ENCODE assay signal across 10 cellular contexts in genomic region chr18:23529597-23529996, GRCh38. TPM values are rescaled to one million over a fixed set of nuclear protein-coding genes. Genes with fewer than 3 reads are reported as not detected.
A peak's percentile ranks its signal among the peaks of the same experiment; 100 is the strongest.
DNase-seq lines count a peak whose midpoint lies in the region; ATAC-seq, FAIRE-seq and TF ChIP-seq lines count a peak whose summit lies in the region.
"Had no signal": no experiment of that assay in that cellular context is flagged by ENCODE, and none has a peak within 500 bp of the region (broad histone marks: within the 10 kb centered on the region; RNA-seq: fewer than 3 reads in every experiment).

No MANE protein-coding gene starts in this region.

- no peak overlapping the region for H3K4ac ChIP-seq in IMR-90 (ENCODE audit: low read depth, low read length)

- H2BK20ac ChIP-seq in IMR-90 (ENCODE audit: low read depth, low read length), result no peak overlapping the region

- SMC1A ChIA-PET in GM12878 (lab: Charles Lee; ENCODE audit: uncharacterized antibody, unreplicated experiment), result interaction anchor here (1.5 kb wide), 1 partner anchor 13 kb away, joined by 3 read pairs; no protein-coding TSS in a partner anchor

- in situ Hi-C loops in IMR-90 (cut with MboI; ENCODE audit: low sequenced_read_pairs), result no loop called here
- in situ Hi-C loops in GM12878 (cut with MboI), result no loop called here

- dilution Hi-C loops in IMR-90 (cut with HindIII; ENCODE audit: low sequenced_read_pairs, unreplicated experiment), result no loop called here

- H3K36me3 ChIP-seq in IMR-90 (ENCODE audit: control insufficient read depth, insufficient read depth, low read length) (peaks cover 69% of the 10 kb centered on the region), GM12878 (ENCODE audit: control insufficient read depth in 2 of 2, insufficient read depth in 2 of 2, low read length in 1 of 2) (peaks cover 34 to 56% of the 10 kb centered on the region in 2 experiments), WERI-Rb-1 (peaks cover 76% of the 10 kb centered on the region)

- no peak overlapping the region for H3K4me2 ChIP-seq in IMR-90 (ENCODE audit: low read depth, low read length)
- H3K4me2 ChIP-seq in GM12878 (ENCODE audit: control insufficient read depth, insufficient read depth), result no peak overlapping the region

- H3K27ac Mint-ChIP-seq in Calu3 (ENCODE audit: unreplicated experiment), result peak overlapping the region; percentile 73
- H3K27ac Mint-ChIP-seq in natural killer cell treated with Interleukin-12 subunit alpha and Interleukin-12 subunit beta and Interleukin-15 and Interleukin-18, amount 100 ng/mL, for 72 hours, result peak overlapping the region; percentile 53 to 84

- H3K4me3 Mint-ChIP-seq in Calu3 (ENCODE audit: low read depth, unreplicated experiment), result no peak overlapping the region
- no peak overlapping the region for H3K4me3 Mint-ChIP-seq in natural killer cell treated with Interleukin-12 subunit alpha and Interleukin-12 subunit beta and Interleukin-15 and Interleukin-18, amount 100 ng/mL, for 72 hours

- H3K4me1 ChIP-seq in IMR-90 (ENCODE audit: control insufficient read depth, insufficient read depth, low read length) (peaks cover 2% of the 10 kb centered on the region; the same call in 1 of the 2 replicates), GM12878 (ENCODE audit: control insufficient read depth, insufficient read depth, low read length) (no peaks in the 10 kb centered on the region)

- H4K5ac ChIP-seq in IMR-90 (ENCODE audit: low read depth, low read length), result no peak overlapping the region

- H3K4me3 ChIP-seq in IMR-90 (ENCODE audit: insufficient read depth, low read depth, low read length) (no peak overlapping the region), GM12878 (no peak overlapping the region), WERI-Rb-1 (ENCODE audit: low read depth, low read length) (no peak overlapping the region)

- CTCF ChIA-PET in Calu3 (lab: Charles Lee) (interaction anchor here (0.6 to 1.0 kb wide), 2 partner anchors 11 to 680 kb away, joined by 3 read pairs; no protein-coding TSS in a partner anchor), IMR-90 (lab: Yijun Ruan, JAX) (no interaction called here), GM12878 (lab: Yijun Ruan, JAX) (no interaction called here)

- H3K9me3 Mint-ChIP-seq in Calu3 (ENCODE audit: low read depth, unreplicated experiment), result no peaks in the 10 kb centered on the region
- H3K9me3 Mint-ChIP-seq in natural killer cell treated with Interleukin-12 subunit alpha and Interleukin-12 subunit beta and Interleukin-15 and Interleukin-18, amount 100 ng/mL, for 72 hours, result no peaks in the 10 kb centered on the region

- no peak overlapping the region for H2AK9ac ChIP-seq in IMR-90 (replicated peaks; ENCODE audit: low read depth, low read length, poor library complexity)

- no peak overlapping the region for H4K8ac ChIP-seq in IMR-90 (ENCODE audit: low read depth in 2 of 2, low read length in 2 of 2)

- RAD21 ChIA-PET in GM12878 (lab: Charles Lee; ENCODE audit: unreplicated experiment), result no interaction called here

- intact Hi-C loops in Calu3 (cut with micrococcal nuclease; ENCODE audit: unreplicated experiment) (no loop called here), IMR-90 (cut with micrococcal nuclease) (no loop called here), GM12878 (cut with micrococcal nuclease; ENCODE audit: unreplicated experiment) (no loop called here)

- no peaks in the 10 kb centered on the region for H3K79me2 ChIP-seq in GM12878 (ENCODE audit: control insufficient read depth, insufficient read depth, low read length)

- no peaks in the 10 kb centered on the region for H3K27me3 Mint-ChIP-seq in Calu3 (ENCODE audit: unreplicated experiment)
- H3K27me3 Mint-ChIP-seq in natural killer cell treated with Interleukin-12 subunit alpha and Interleukin-12 subunit beta and Interleukin-15 and Interleukin-18, amount 100 ng/mL, for 72 hours, result no peaks in the 10 kb centered on the region

- H3K9ac ChIP-seq in IMR-90 (ENCODE audit: low read depth, low read length), result no peak overlapping the region
- no peak overlapping the region for H3K9ac ChIP-seq in GM12878 (ENCODE audit: control insufficient read depth, insufficient read depth, low read length)

- H3K79me1 ChIP-seq in IMR-90 (ENCODE audit: low read depth in 1 of 2, low read length in 2 of 2), result peaks cover 0 to 16% of the 10 kb centered on the region in 2 experiments; a peak in 2 of 4 replicates

- peaks cover 10% of the 10 kb centered on the region; the same call in 1 of the 2 replicates for H4K20me1 ChIP-seq in IMR-90 (ENCODE audit: insufficient read depth, low read length)
- no peaks in the 10 kb centered on the region for H4K20me1 ChIP-seq in GM12878 (ENCODE audit: control insufficient read depth, insufficient read depth)

- FAIRE-seq in GM12878 (lab: Jason Lieb, UNC), result no peak
- FAIRE-seq: small intestine had no signal

- H3K4me1 Mint-ChIP-seq in Calu3 (ENCODE audit: low read depth, unreplicated experiment), result peaks cover 21% of the 10 kb centered on the region
- H3K4me1 Mint-ChIP-seq in natural killer cell treated with Interleukin-12 subunit alpha and Interleukin-12 subunit beta and Interleukin-15 and Interleukin-18, amount 100 ng/mL, for 72 hours (ENCODE audit: low read depth in 2 of 2), result peaks cover 10 to 16% of the 10 kb centered on the region in 2 donors

- H3K18ac ChIP-seq in IMR-90 (ENCODE audit: low read depth, low read length), result no peak overlapping the region

- no peak overlapping the region for H2AK5ac ChIP-seq in IMR-90 (ENCODE audit: low read depth, low read length)

- POLR2A ChIA-PET in IMR-90 (lab: Charles Lee; ENCODE audit: unreplicated experiment) (no interaction called here), GM12878 (lab: Charles Lee) (no interaction called here)

- peaks cover 80% of the 10 kb centered on the region for H3K36me3 Mint-ChIP-seq in Calu3 (ENCODE audit: insufficient read depth, unreplicated experiment)
- peaks cover 16% of the 10 kb centered on the region for H3K36me3 Mint-ChIP-seq in natural killer cell treated with Interleukin-12 subunit alpha and Interleukin-12 subunit beta and Interleukin-15 and Interleukin-18, amount 100 ng/mL, for 72 hours

- TF ChIP-seq RAD21 in IMR-90 (IDR thresholded peaks at IDR 0.05; ENCODE audit: low read length) (no peak), GM12878 (IDR thresholded peaks at IDR 0.05; ENCODE audit: insufficient read depth, low read depth, low read length) (no peak)

- 100% methylated on average over 1 of the region's 4 CpGs; no CpG with 5 or more reads in 1 of the 2 experiments for WGBS in IMR-90 (ENCODE audit: extremely low coverage in 2 of 2, insufficient read length in 1 of 2), 2 experiments
- WGBS in GM12878 (ENCODE audit: insufficient coverage, insufficient replicate concordance, low lambda C conversion rate, missing lambda C conversion rate), result 18% methylated on average over 4 of the region's 4 CpGs

- TF ChIP-seq CTCF in Calu3 (IDR thresholded peaks at IDR 0.05; ENCODE audit: unreplicated experiment) (no peak), IMR-90 (conservative IDR thresholded peaks at IDR 0.05; ENCODE audit: low read depth, low read length) (no peak), GM12878 (IDR thresholded peaks at IDR 0.05 in 2 of 3, conservative IDR thresholded peaks at IDR 0.05 in 1 of 3; ENCODE audit: control insufficient read depth in 2 of 3, extremely low read depth in 1 of 3, insufficient read depth in 1 of 3, low read depth in 3 of 3, low read length in 3 of 3) (no peak), WERI-Rb-1 (IDR thresholded peaks at IDR 0.05; ENCODE audit: low read depth, low read length) (no peak)

- H2AFZ ChIP-seq in IMR-90 (replicated peaks; ENCODE audit: low read length, poor library complexity), result no peak overlapping the region
- no peak overlapping the region for H2AFZ ChIP-seq in GM12878 (ENCODE audit: control insufficient read depth, low read depth, low read length)

- no peak overlapping the region for H4K91ac ChIP-seq in IMR-90 (ENCODE audit: insufficient read depth, low read depth, low read length)

- no peak overlapping the region for H2BK5ac ChIP-seq in IMR-90 (ENCODE audit: low read depth, low read length, poor library complexity, severe bottlenecking)

- ATAC-seq in IMR-90 (ENCODE audit: low read depth) (no peak; the same call in 1 of the 2 replicates), GM12878 (peak; percentile 23), HG03139 (IDR thresholded peaks at IDR 0.05; ENCODE audit: unreplicated experiment) (no peak)
- peak in 1 of 2 donors; percentile 71 for ATAC-seq in natural killer cell treated with Interleukin-12 subunit alpha and Interleukin-12 subunit beta and Interleukin-15 and Interleukin-18, amount 100 ng/mL, for 72 hours

- TF ChIP-seq EP300 in GM12878 (IDR thresholded peaks at IDR 0.05; ENCODE audit: borderline replicate concordance in 1 of 2, control insufficient read depth in 1 of 2, low read depth in 2 of 2, low read length in 2 of 2), result no peak

- H3K56ac ChIP-seq in IMR-90 (ENCODE audit: extremely low read depth, insufficient read depth, low read length), result no peak overlapping the region

- H3K9me3 ChIP-seq in IMR-90 (ENCODE audit: control insufficient read depth, insufficient read depth, low read length) (no peaks in the 10 kb centered on the region), GM12878 (replicated peaks; ENCODE audit: control insufficient read depth, insufficient read depth, low read length) (no peaks in the 10 kb centered on the region), WERI-Rb-1 (ENCODE audit: severe bottlenecking) (no peaks in the 10 kb centered on the region)

- BruUV-seq in Calu3 (replicated peaks; lab: Mats Ljungman, UMichigan) (no TSS peak), IMR-90 (replicated peaks; lab: Mats Ljungman, UMichigan) (no TSS peak), GM12878 (replicated peaks; lab: Mats Ljungman, UMichigan) (TSS peak; percentile 6)

- peak; percentile 14 for DNase-seq in Calu3
- DNase-seq in IMR-90, result peak; percentile 62
- DNase-seq in GM12878 (ENCODE audit: low read depth, low spot score), result no peak
- no peak for DNase-seq in natural killer cell treated with Interleukin-12 subunit alpha and Interleukin-12 subunit beta and Interleukin-15 and Interleukin-18, amount 100 ng/mL, for 72 hours (ENCODE audit: low spot score)
- no peak for DNase-seq in SIG-M5 treated with dmso at 0.1 percent for 504 hours (lab: John Stamatoyannopoulos, UW; ENCODE audit: unreplicated experiment)
- no peak for DNase-seq in NCI-H524 treated with DMSO at 0.1 percent for 48 hours (lab: John Stamatoyannopoulos, UW)
- no peak for DNase-seq in WERI-Rb-1
- DNase-seq: NCI-H524, small intestine had no signal

- H3K27me3 ChIP-seq in IMR-90 (ENCODE audit: control insufficient read depth, insufficient read depth, low read length) (no peaks in the 10 kb centered on the region), GM12878 (replicated peaks in 1 of 2; ENCODE audit: control insufficient read depth in 2 of 2, insufficient read depth in 2 of 2, low read length in 1 of 2) (no peaks in the 10 kb centered on the region), WERI-Rb-1 (ENCODE audit: insufficient read depth, low read depth, severe bottlenecking) (no peaks in the 10 kb centered on the region)

- peaks cover 11% of the 10 kb centered on the region for H3K9me1 ChIP-seq in IMR-90 (ENCODE audit: insufficient read depth, low read length)

- H3K27ac ChIP-seq in IMR-90 (ENCODE audit: insufficient read depth, low read length), result no peak overlapping the region
- no peak overlapping the region for H3K27ac ChIP-seq in GM12878 (ENCODE audit: control insufficient read depth, insufficient read depth)
- no peak overlapping the region for H3K27ac ChIP-seq in WERI-Rb-1

- H3K23ac ChIP-seq in IMR-90 (ENCODE audit: low read depth, low read length), result no peak overlapping the region

- H2BK120ac ChIP-seq in IMR-90 (ENCODE audit: low read depth, low read length), result no peak overlapping the region

- H2BK15ac ChIP-seq in IMR-90 (ENCODE audit: low read depth, low read length), result no peak overlapping the region

- no peak overlapping the region for H3K14ac ChIP-seq in IMR-90 (replicated peaks; ENCODE audit: low read depth, low read length)

- TF ChIP-seq POLR2A in IMR-90 (IDR thresholded peaks at IDR 0.05; ENCODE audit: low read depth, low read length) (no peak), GM12878 (IDR thresholded peaks at IDR 0.05; ENCODE audit: low read depth, low read length) (no peak)

RNA-seq across cellular contexts. Expression of gene RMC1, which starts 26.3 kb away (rescaled TPM):
- total RNA-seq in Calu3 (2022) (31.0 and 33.7 TPM in 2 replicates), IMR-90 (2012; rRNA removed) (13.9 and 14.2 TPM in 2 replicates), GM12878 (2014; rRNA removed) (47.4 and 51.9 TPM in 2 replicates), GM12878 (2014; rRNA removed; fragmentation: Illumina TruSeq; extraction: Trizol) (38.3 and 40.3 TPM in 2 replicates), GM12878 (2021) (41.9 TPM in 2 replicates)
- polyA plus RNA-seq in IMR-90 (2012; rRNA removed) (12.8 and 18.0 TPM in 2 replicates), GM12878 (2011; rRNA removed) (49.3 and 51.4 TPM in 2 replicates), GM12878 (2014; fragmentation: Illumina TruSeq; extraction: Trizol) (42.2 and 49.6 TPM in 2 replicates), GM12878 (2014; fragmentation: Nextera tagmentation; extraction: Ambion mirVana) (10 to 100 TPM in 1 of 2 experiments, 1 to 10 TPM in 1; 8.4 to 25.7 TPM), GM12878 (2014; rRNA removed) (41.9 and 42.9 TPM in 2 replicates), GM12878 (2016; fragmentation: Nextera tagmentation; extraction: Ambion mirVana) (10 to 100 TPM; 54.2 to 57.6 TPM)
- 8.6 and 10.1 TPM in 2 replicates for polyA plus RNA-seq in IMR-90 (2012; cell fraction: cytosol; rRNA removed)
- 29.6 and 50.9 TPM in 2 replicates for polyA plus RNA-seq in IMR-90 (2012; cell fraction: nucleus; rRNA removed; ENCODE audit: low replicate concordance)
- 46.6 and 49.8 TPM in 2 replicates for total RNA-seq in GM12878 (2013; cell fraction: nucleolus; rRNA removed)
- polyA plus RNA-seq in GM12878 (2011; ENCODE audit: low read depth), result 43.3 TPM
- polyA plus RNA-seq in GM12878 (2011; cell fraction: cytosol; rRNA removed), result 49.1 and 52.7 TPM in 2 replicates
- 104 and 110 TPM in 2 replicates for polyA plus RNA-seq in GM12878 (2011; cell fraction: nucleus; rRNA removed)
- 28.9 and 32.2 TPM in 2 replicates for polyA plus RNA-seq in GM12878 (2012)
- polyA minus RNA-seq in GM12878 (2011; rRNA and poly(A)+ RNA removed), result 40.5 and 50.8 TPM in 2 replicates
- 13.6 and 17.7 TPM in 2 replicates for polyA minus RNA-seq in GM12878 (2011; cell fraction: cytosol; rRNA and poly(A)+ RNA removed)
- polyA minus RNA-seq in GM12878 (2011; cell fraction: nucleus; rRNA and poly(A)+ RNA removed), result 21.9 and 34.4 TPM in 2 replicates
- 10 to 100 TPM; 58.8 to 61.1 TPM for total RNA-seq in natural killer cell treated with Interleukin-12 subunit alpha and Interleukin-12 subunit beta and Interleukin-15 and Interleukin-18, amount 100 ng/mL, for 72 hours

RNA-seq across cellular contexts. Expression of gene NPC1, which starts 56.7 kb away (rescaled TPM):
- 82.6 and 84.7 TPM in 2 replicates for total RNA-seq in Calu3 (2022)
- 4.7 and 7.9 TPM in 2 replicates for total RNA-seq in IMR-90 (2012; rRNA removed)
- polyA plus RNA-seq in IMR-90 (2012; rRNA removed), result 7.5 and 8.0 TPM in 2 replicates
- polyA plus RNA-seq in IMR-90 (2012; cell fraction: cytosol; rRNA removed), result 5.0 and 6.5 TPM in 2 replicates
- 8.7 and 12.4 TPM in 2 replicates for polyA plus RNA-seq in IMR-90 (2012; cell fraction: nucleus; rRNA removed; ENCODE audit: low replicate concordance)
- total RNA-seq in GM12878 (2013; cell fraction: nucleolus; rRNA removed), result 177 TPM in 2 replicates
- 18.9 and 24.0 TPM in 2 replicates for total RNA-seq in GM12878 (2014; rRNA removed)
- 19.9 and 21.1 TPM in 2 replicates for total RNA-seq in GM12878 (2014; rRNA removed; fragmentation: Illumina TruSeq; extraction: Trizol)
- 22.9 and 25.5 TPM in 2 replicates for total RNA-seq in GM12878 (2021)
- 8.6 TPM for polyA plus RNA-seq in GM12878 (2011; ENCODE audit: low read depth)
- polyA plus RNA-seq in GM12878 (2011; rRNA removed), result 38.3 and 45.2 TPM in 2 replicates
- polyA plus RNA-seq in GM12878 (2011; cell fraction: cytosol; rRNA removed), result 52.8 and 53.1 TPM in 2 replicates
- polyA plus RNA-seq in GM12878 (2011; cell fraction: nucleus; rRNA removed), result 114 and 152 TPM in 2 replicates
- 12.9 and 20.2 TPM in 2 replicates for polyA plus RNA-seq in GM12878 (2012)
- 17.4 and 21.1 TPM in 2 replicates for polyA plus RNA-seq in GM12878 (2014; fragmentation: Illumina TruSeq; extraction: Trizol)
- polyA plus RNA-seq in GM12878 (2014; fragmentation: Nextera tagmentation; extraction: Ambion mirVana), result 10 to 100 TPM; 10.1 to 11.0 TPM
- 15.8 and 19.0 TPM in 2 replicates for polyA plus RNA-seq in GM12878 (2014; rRNA removed)
- 10 to 100 TPM; 20.6 to 24.4 TPM for polyA plus RNA-seq in GM12878 (2016; fragmentation: Nextera tagmentation; extraction: Ambion mirVana)
- polyA minus RNA-seq in GM12878 (2011; rRNA and poly(A)+ RNA removed), result 106 and 135 TPM in 2 replicates
- 26.2 and 31.5 TPM in 2 replicates for polyA minus RNA-seq in GM12878 (2011; cell fraction: cytosol; rRNA and poly(A)+ RNA removed)
- 98.8 and 143 TPM in 2 replicates for polyA minus RNA-seq in GM12878 (2011; cell fraction: nucleus; rRNA and poly(A)+ RNA removed)
- total RNA-seq in natural killer cell treated with Interleukin-12 subunit alpha and Interleukin-12 subunit beta and Interleukin-15 and Interleukin-18, amount 100 ng/mL, for 72 hours, result 10 to 100 TPM; 87.6 to 88.3 TPM

Comparison
In these comparisons a context has a peak if more than half of its experiments do, and no peak if none do; other contexts are left out.
1. DNase-seq: peak in Calu3 (single experiment) and IMR-90 (single experiment); none in GM12878 (single experiment), natural killer cell treated with Interleukin-12 subunit alpha and Interleukin-12 subunit beta and Interleukin-15 and Interleukin-18, amount 100 ng/mL, for 72 hours (single experiment), SIG-M5 treated with dmso at 0.1 percent for 504 hours (single experiment), NCI-H524 treated with DMSO at 0.1 percent for 48 hours (single experiment) and WERI-Rb-1 (single experiment).